ENCODE assay signal across 12 cellular contexts in the genomic region with DNA sequence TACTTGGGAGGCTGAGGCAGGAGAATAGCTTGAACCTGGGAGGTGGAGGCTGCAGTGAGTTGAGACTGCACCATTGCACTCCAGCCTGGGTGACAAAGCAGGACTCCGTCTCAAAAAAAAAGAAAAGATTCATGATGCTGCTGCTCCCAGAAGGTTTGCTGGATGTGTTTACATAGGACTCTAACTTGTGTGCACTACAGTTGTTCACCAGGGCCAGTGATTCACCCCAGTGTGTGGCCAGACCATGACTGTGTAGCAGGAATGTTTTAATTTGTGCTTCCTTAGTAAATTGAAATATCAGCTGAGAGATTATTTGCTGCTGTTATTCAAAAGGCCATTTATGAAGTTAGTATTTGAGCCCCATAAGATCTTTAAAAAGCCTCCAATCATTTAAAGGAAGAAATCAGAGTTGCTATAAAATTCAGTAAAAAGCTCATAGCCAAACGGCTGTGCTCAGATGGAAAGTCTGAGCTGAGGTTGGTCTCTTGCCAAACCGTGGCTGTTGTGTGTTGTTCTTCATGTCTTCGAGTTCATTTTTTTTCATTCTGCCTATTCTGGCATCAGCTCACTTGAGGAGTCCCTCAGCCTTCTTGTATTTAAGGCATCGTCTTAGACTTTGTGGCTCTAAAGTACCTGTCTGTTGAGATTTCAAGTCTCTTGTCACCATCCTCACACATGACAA. TPM values are rescaled to one million over a fixed set of nuclear protein-coding genes. Genes with fewer than 3 reads are reported as not detected.
DNase-seq lines count a peak whose midpoint lies in the region; ATAC-seq and TF ChIP-seq lines count a peak whose summit lies in the region.
"Had no signal": no experiment of that assay in that cellular context is flagged by ENCODE, and none has a peak within 500 bp of the region (broad histone marks: within the 10 kb centered on the region; RNA-seq: fewer than 3 reads in every experiment).

No MANE protein-coding gene starts in this region.

- H4K20me1 ChIP-seq in PC-3 (ENCODE audit: low read length): 0 out of 2 replicates have a peak, but pooled peaks cover 4% of the 10 kb centered on the region

- DNase-seq in AG20443 (ENCODE audit: low spot score): peak; percentile 86
- DNase-seq in PC-3: peak; percentile 86
- peak; percentile 81 for DNase-seq in epithelial cell of esophagus (ENCODE audit: low read depth)
- DNase-seq in osteocyte (ENCODE audit: extremely low spot score, unreplicated experiment): no peak
- DNase-seq in T-cell: no peak
- DNase-seq in activated CD4-positive, alpha-beta T cell treated with anti-CD3 and anti-CD28 coated beads, Interleukin-2, amount 50 U/mL, for 1 hour: no peak
- no peak for DNase-seq in progenitor cell of endocrine pancreas (ENCODE audit: low spot score, unreplicated experiment)
- DNase-seq: DMS79 treated with DMSO at 0.1 percent for 48 hours; effector memory CD4-positive, alpha-beta T cell; NCI-H446 treated with DMSO at 0.1 percent for 48 hours; upper lobe of left lung had no signal

- TF ChIP-seq CTCF in PC-3 (conservative IDR thresholded peaks at IDR 0.05; ENCODE audit: low read depth, low read length): no peak
- no peak for TF ChIP-seq CTCF in epithelial cell of esophagus (IDR thresholded peaks at IDR 0.05; ENCODE audit: insufficient read depth, low read depth, low read length, missing control alignments)
- TF ChIP-seq CTCF in osteocyte (IDR thresholded peaks at IDR 0.05): no peak
- no peak for TF ChIP-seq CTCF in progenitor cell of endocrine pancreas (IDR thresholded peaks at IDR 0.05; ENCODE audit: unreplicated experiment)

- peak overlapping the region; percentile 71 for H3K4me2 ChIP-seq in PC-3 (ENCODE audit: low read length)

- H3K9me3 ChIP-seq in PC-3 (ENCODE audit: low read length): no peaks in the 10 kb centered on the region
- H3K9me3 ChIP-seq: upper lobe of left lung had no signal

- no peaks in the 10 kb centered on the region for H3K9me2 ChIP-seq in PC-3 (replicated peaks; ENCODE audit: low read length)

- H3K4me3 Mint-ChIP-seq in osteocyte (ENCODE audit: unreplicated experiment) (no peak overlapping the region), T-cell (no peak overlapping the region), progenitor cell of endocrine pancreas (ENCODE audit: low read depth) (no peak overlapping the region)

- peak; percentile 99 for ATAC-seq in PC-3
- no peak for ATAC-seq in T-cell (replicated peaks in 1 of 4)
- no peak for ATAC-seq in HG03139 (IDR thresholded peaks at IDR 0.05; ENCODE audit: unreplicated experiment)

- H3K27me3 Mint-ChIP-seq in osteocyte (ENCODE audit: unreplicated experiment) (no peaks in the 10 kb centered on the region), T-cell (no peaks in the 10 kb centered on the region), progenitor cell of endocrine pancreas (no peaks in the 10 kb centered on the region)

- POLR2A ChIA-PET in PC-3 (lab: Charles Lee; ENCODE audit: unreplicated experiment) (interaction anchor here (0.6 kb wide), 1 partner anchor 45 kb away, joined by 5 read pairs; no protein-coding TSS in a partner anchor), T-cell (lab: Charles Lee) (no interaction called here)

- H3F3A ChIP-seq in PC-3 (ENCODE audit: low read length, unreplicated experiment): peaks cover 4% of the 10 kb centered on the region

- H3K4me3 ChIP-seq in PC-3 (ENCODE audit: low read length) (no peak overlapping the region), epithelial cell of esophagus (ENCODE audit: low read length) (no peak overlapping the region)
- H3K4me3 ChIP-seq: upper lobe of left lung had no signal

- H3K4me1 Mint-ChIP-seq in osteocyte (ENCODE audit: unreplicated experiment): peaks cover 52% of the 10 kb centered on the region
- H3K4me1 Mint-ChIP-seq in T-cell: no peaks in the 10 kb centered on the region
- peaks cover 4% of the 10 kb centered on the region for H3K4me1 Mint-ChIP-seq in progenitor cell of endocrine pancreas (ENCODE audit: low read depth)

- H3K36me3 Mint-ChIP-seq in osteocyte (ENCODE audit: unreplicated experiment) (peaks cover 17% of the 10 kb centered on the region), T-cell (peaks cover 9% of the 10 kb centered on the region), progenitor cell of endocrine pancreas (ENCODE audit: insufficient read depth) (peaks cover 29% of the 10 kb centered on the region)

- BruUV-seq in PC-3 (replicated peaks; lab: Mats Ljungman, UMichigan): no TSS peak

- H3K4me1 ChIP-seq in PC-3 (ENCODE audit: insufficient read depth, low read length): peaks cover 35% of the 10 kb centered on the region

- H3K9me3 Mint-ChIP-seq in osteocyte (ENCODE audit: unreplicated experiment): no peaks in the 10 kb centered on the region
- no peaks in the 10 kb centered on the region for H3K9me3 Mint-ChIP-seq in T-cell
- H3K9me3 Mint-ChIP-seq in progenitor cell of endocrine pancreas (ENCODE audit: low read depth): no peaks in the 10 kb centered on the region

- H3K27ac Mint-ChIP-seq in osteocyte (ENCODE audit: unreplicated experiment): peak overlapping the region; percentile 86
- no peak overlapping the region for H3K27ac Mint-ChIP-seq in T-cell
- H3K27ac Mint-ChIP-seq in progenitor cell of endocrine pancreas: no peak overlapping the region

- H3K9ac ChIP-seq in PC-3 (ENCODE audit: low read length): no peak overlapping the region

- peak overlapping the region; percentile 53 for H3K27ac ChIP-seq in PC-3 (ENCODE audit: low read length)
- H3K27ac ChIP-seq: upper lobe of left lung had no signal

- 0 out of 2 replicates have a peak overlapping the region, but pooled peaks have one; percentile 17 for H2AFZ ChIP-seq in PC-3 (ENCODE audit: low read length)

- no peaks in the 10 kb centered on the region for H3K27me3 ChIP-seq in PC-3 (ENCODE audit: low read length)
- H3K27me3 ChIP-seq: upper lobe of left lung had no signal

- no peaks in the 10 kb centered on the region for H3K79me2 ChIP-seq in PC-3 (ENCODE audit: low read length)

- H3K36me3 ChIP-seq in PC-3 (ENCODE audit: low read depth, low read length): no peaks in the 10 kb centered on the region

- CTCF ChIA-PET in PC-3 (lab: Charles Lee) (no interaction called here), T-cell (lab: Charles Lee) (no interaction called here)

- intact Hi-C loops in PC-3 (cut with micrococcal nuclease): no loop called here

RNA-seq across cellular contexts. Expression of a gene that starts 18.1 kb away (rescaled TPM):
- total RNA-seq in PC-3 (2014; rRNA removed): 150 and 162 TPM in 2 replicates
- 197 and 199 TPM in 2 replicates for total RNA-seq in osteocyte
- total RNA-seq in T-cell: 10 to 100 TPM; 23.3 to 43.7 (median 37.0) TPM
- 254 and 263 TPM in 2 replicates for total RNA-seq in progenitor cell of endocrine pancreas

RNA-seq across cellular contexts. Expression of a gene that starts 49.5 kb away (rescaled TPM):
- total RNA-seq in PC-3 (2014; rRNA removed): 16.3 and 19.5 TPM in 2 replicates
- total RNA-seq in osteocyte: 12.0 and 14.1 TPM in 2 replicates
- 1 to 10 TPM; 3.5 to 9.7 (median 5.8) TPM for total RNA-seq in T-cell
- 22.2 and 22.5 TPM in 2 replicates for total RNA-seq in progenitor cell of endocrine pancreas

Comparison
In these comparisons a context has a peak if more than half of its experiments do, and no peak if none do; other contexts are left out.
1. DNase-seq: peak in AG20443 (single experiment), PC-3 (single experiment) and epithelial cell of esophagus (single experiment); none in osteocyte (single experiment), T-cell (0 of 34), activated CD4-positive, alpha-beta T cell treated with anti-CD3 and anti-CD28 coated beads, Interleukin-2, amount 50 U/mL, for 1 hour (single experiment) and progenitor cell of endocrine pancreas (single experiment).